ENCODE assay signal across 1 cellular context in genomic region chr4:137861682-137862081, GRCh38.
TF ChIP-seq lines count a peak whose summit lies in the region.

No MANE protein-coding gene starts in this region.

TF ChIP-seq in WTC11, 78 proteins besides CTCF, POLR2A, EP300 and RAD21 (continued from another document):
- TF ChIP-seq, protein P1, sequence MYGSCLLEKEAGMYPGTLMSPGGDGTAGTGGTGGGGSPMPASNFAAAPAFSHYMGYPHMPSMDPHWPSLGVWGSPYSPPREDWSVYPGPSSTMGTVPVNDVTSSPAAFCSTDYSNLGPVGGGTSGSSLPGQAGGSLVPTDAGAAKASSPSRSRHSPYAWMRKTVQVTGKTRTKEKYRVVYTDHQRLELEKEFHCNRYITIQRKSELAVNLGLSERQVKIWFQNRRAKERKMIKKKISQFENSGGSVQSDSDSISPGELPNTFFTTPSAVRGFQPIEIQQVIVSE (CRISPR knock-in tag; IDR thresholded peaks at IDR 0.05; ENCODE audit: borderline replicate concordance): no peak
- TF ChIP-seq JUN (CRISPR knock-in tag; IDR thresholded peaks at IDR 0.05) (no peak), GABPB1 (CRISPR knock-in tag; IDR thresholded peaks at IDR 0.05) (no peak), ZNF532 (CRISPR knock-in tag; IDR thresholded peaks at IDR 0.05; ENCODE audit: borderline replicate concordance) (no peak), GTF2I (CRISPR knock-in tag; conservative IDR thresholded peaks at IDR 0.05) (no peak), OVOL2 (CRISPR knock-in tag; IDR thresholded peaks at IDR 0.05; ENCODE audit: borderline replicate concordance) (no peak), IRF1 (CRISPR knock-in tag; IDR thresholded peaks at IDR 0.05) (no peak), ATF1 (CRISPR knock-in tag; IDR thresholded peaks at IDR 0.05) (no peak)
- TF ChIP-seq, protein P2, sequence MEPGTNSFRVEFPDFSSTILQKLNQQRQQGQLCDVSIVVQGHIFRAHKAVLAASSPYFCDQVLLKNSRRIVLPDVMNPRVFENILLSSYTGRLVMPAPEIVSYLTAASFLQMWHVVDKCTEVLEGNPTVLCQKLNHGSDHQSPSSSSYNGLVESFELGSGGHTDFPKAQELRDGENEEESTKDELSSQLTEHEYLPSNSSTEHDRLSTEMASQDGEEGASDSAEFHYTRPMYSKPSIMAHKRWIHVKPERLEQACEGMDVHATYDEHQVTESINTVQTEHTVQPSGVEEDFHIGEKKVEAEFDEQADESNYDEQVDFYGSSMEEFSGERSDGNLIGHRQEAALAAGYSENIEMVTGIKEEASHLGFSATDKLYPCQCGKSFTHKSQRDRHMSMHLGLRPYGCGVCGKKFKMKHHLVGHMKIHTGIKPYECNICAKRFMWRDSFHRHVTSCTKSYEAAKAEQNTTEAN (CRISPR knock-in tag; IDR thresholded peaks at IDR 0.05): no peak
TF ChIP-seq in WTC11: peak in this region for 0.
